In the genomic region with DNA sequence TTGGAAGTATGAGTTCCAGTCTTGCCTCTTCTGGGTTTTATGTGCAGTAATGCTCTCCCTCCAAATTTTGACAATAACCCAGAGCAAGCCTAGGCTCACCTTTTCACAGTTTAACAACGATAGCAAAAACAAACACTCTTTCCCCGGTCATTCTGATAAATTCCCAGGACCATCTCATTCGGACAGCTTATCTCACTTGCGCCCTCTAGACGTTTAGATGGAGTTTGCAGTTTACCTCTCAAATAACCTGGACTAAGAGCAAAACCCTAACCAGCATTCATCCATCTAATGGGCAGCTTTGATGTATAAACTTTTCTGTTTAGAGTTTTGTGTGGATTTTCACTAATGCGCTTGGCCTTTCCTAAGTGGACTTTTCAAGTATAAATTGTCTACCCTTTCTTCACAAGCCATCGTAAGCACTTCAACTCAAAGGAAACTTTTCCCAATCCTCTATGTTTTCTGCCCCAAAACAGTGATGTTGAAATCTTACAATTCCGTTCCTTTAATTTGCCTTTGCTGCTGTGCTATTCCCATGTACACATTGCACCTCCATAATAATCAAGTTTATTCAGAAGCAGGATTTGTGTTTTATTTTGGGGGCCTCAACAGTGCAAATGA, we compare ENCODE assay signal across 9 cellular contexts.
DNase-seq lines count a peak whose midpoint lies in the region; ATAC-seq and TF ChIP-seq lines count a peak whose summit lies in the region.
"Had no signal": no experiment of that assay in that cellular context is flagged by ENCODE, and none has a peak within 500 bp of the region (broad histone marks: within the 10 kb centered on the region; RNA-seq: fewer than 3 reads in every experiment).

No MANE protein-coding gene starts in this region.

- H3K4me1 Mint-ChIP-seq in CD8-positive, alpha-beta T cell (ENCODE audit: low read depth) = no peaks in the 10 kb centered on the region

- H3K27ac Mint-ChIP-seq in CD8-positive, alpha-beta T cell = no peak overlapping the region

- no peak for TF ChIP-seq POLR2A in tibial nerve (IDR thresholded peaks at IDR 0.05)

- no peaks in the 10 kb centered on the region for H3K36me3 ChIP-seq in NT2/D1 (ENCODE audit: insufficient read depth, insufficient read length, low read length)
- peaks cover 0 to 6% (median 0%) of the 10 kb centered on the region in 3 donors for H3K36me3 ChIP-seq in tibial nerve
- H3K36me3 ChIP-seq in CD8-positive, alpha-beta T cell (ENCODE audit: insufficient read depth, low read length) = no peaks in the 10 kb centered on the region

- no peak for TF ChIP-seq EP300 in tibial nerve (IDR thresholded peaks at IDR 0.05)

- peaks cover 7% of the 10 kb centered on the region; the same call in 1 of the 2 replicates for H3K9me3 ChIP-seq in NT2/D1 (ENCODE audit: insufficient read depth, low read length)
- peaks cover 0 to 7% (median 0%) of the 10 kb centered on the region in 4 donors for H3K9me3 ChIP-seq in tibial nerve
- no peaks in the 10 kb centered on the region for H3K9me3 ChIP-seq in CD8-positive, alpha-beta T cell (ENCODE audit: low read length)

- H3K4me1 ChIP-seq in NT2/D1 (ENCODE audit: insufficient read depth, insufficient read length) (no peaks in the 10 kb centered on the region), tibial nerve (no peaks in the 10 kb centered on the region)
- no peaks in the 10 kb centered on the region for H3K4me1 ChIP-seq in CD8-positive, alpha-beta T cell (ENCODE audit: insufficient read depth, low read length)

- intact Hi-C loops in CD8-positive, alpha-beta T cell (cut with DNase I, micrococcal nuclease) = no loop called here

- H3K36me3 Mint-ChIP-seq in CD8-positive, alpha-beta T cell = no peaks in the 10 kb centered on the region

- H3K9me3 Mint-ChIP-seq in CD8-positive, alpha-beta T cell = peaks cover 3% of the 10 kb centered on the region

- no peak overlapping the region for H3K9ac ChIP-seq in NT2/D1 (ENCODE audit: insufficient read length, low read depth)

- TF ChIP-seq CTCF in AG09309 (IDR thresholded peaks at IDR 0.05; ENCODE audit: control insufficient read depth, insufficient read depth, low read depth, low read length, missing control alignments) (peak; percentile 44), fibroblast of the aortic adventitia (IDR thresholded peaks at IDR 0.05; ENCODE audit: insufficient read depth, low read length) (peak; percentile 56), tibial nerve (IDR thresholded peaks at IDR 0.05) (peak in 3 of 5 experiments; percentile 21 to 34 (median 25))
- no peak for TF ChIP-seq CTCF in CD8-positive, alpha-beta T cell (IDR thresholded peaks at IDR 0.05)

- ATAC-seq in GM21390 (IDR thresholded peaks at IDR 0.05; ENCODE audit: unreplicated experiment) (peak; percentile 53), HG02610 (IDR thresholded peaks at IDR 0.05; ENCODE audit: unreplicated experiment) (no peak)
- ATAC-seq in CD8-positive, alpha-beta T cell = no peak

- H3K4me3 Mint-ChIP-seq in CD8-positive, alpha-beta T cell = no peak overlapping the region

- CTCF ChIA-PET in CD8-positive, alpha-beta T cell (lab: Charles Lee) = no interaction called here

- 56 to 63% methylated on average over 8 of the region's 8 CpGs for WGBS in tibial nerve, 2 donors

- no peak overlapping the region for H3K27ac ChIP-seq in tibial nerve
- H3K27ac ChIP-seq in CD8-positive, alpha-beta T cell (ENCODE audit: low read depth, low read length) = no peak overlapping the region
- H3K27ac ChIP-seq: thoracic aorta had no signal

- POLR2A ChIA-PET in CD8-positive, alpha-beta T cell (lab: Charles Lee) = no interaction called here

- no peak overlapping the region for H3K4me3 ChIP-seq in AG09309 (ENCODE audit: control insufficient read depth, low read depth, low read length)
- no peak overlapping the region for H3K4me3 ChIP-seq in NT2/D1 (ENCODE audit: insufficient read length, low read depth)
- no peak overlapping the region for H3K4me3 ChIP-seq in fibroblast of the aortic adventitia (ENCODE audit: low read depth, low read length)
- H3K4me3 ChIP-seq in tibial nerve = no peak overlapping the region
- H3K4me3 ChIP-seq in CD8-positive, alpha-beta T cell (ENCODE audit: low read depth, low read length) = no peak overlapping the region
- H3K4me3 ChIP-seq: thoracic aorta had no signal

- H3K27me3 ChIP-seq in NT2/D1 (ENCODE audit: insufficient read depth, insufficient read length) = no peaks in the 10 kb centered on the region
- no peaks in the 10 kb centered on the region for H3K27me3 ChIP-seq in tibial nerve
- no peaks in the 10 kb centered on the region for H3K27me3 ChIP-seq in CD8-positive, alpha-beta T cell (ENCODE audit: insufficient read depth, low read length)

- no peaks in the 10 kb centered on the region for H3K27me3 Mint-ChIP-seq in CD8-positive, alpha-beta T cell (ENCODE audit: low read depth)

- DNase-seq in AG09309 (ENCODE audit: low read depth) (no peak), NT2/D1 (ENCODE audit: low read depth, low spot score) (peak; percentile 61), fibroblast of the aortic adventitia (ENCODE audit: low read depth) (peak; percentile 31), tibial nerve (ENCODE audit: low spot score in 2 of 2) (peak in 1 of 2 donors; percentile 41), T1000 (lab: John Stamatoyannopoulos, UW) (no peak)
- DNase-seq in CD8-positive, alpha-beta T cell = no peak

Comparison
In these comparisons a context has a peak if more than half of its experiments do, and no peak if none do; other contexts are left out.
1. DNase-seq: peak in NT2/D1 (single experiment) and fibroblast of the aortic adventitia (single experiment); none in AG09309 (single experiment), CD8-positive, alpha-beta T cell (0 of 7) and T1000 (single experiment).